26 cellular contexts compared by ENCODE assay signal in genomic region chr17:18327556-18327955, GRCh38. TPM values are rescaled to one million over a fixed set of nuclear protein-coding genes. Genes with fewer than 3 reads are reported as not detected.
"Had no signal": no experiment of that assay in that cellular context is flagged by ENCODE, and none has a peak within 500 bp of the region (broad histone marks: within the 10 kb centered on the region; RNA-seq: fewer than 3 reads in every experiment).

No MANE protein-coding gene starts in this region.

- H3K79me2 ChIP-seq: hepatocyte had no signal

- H3K4me3 ChIP-seq: colonic mucosa, hepatocyte, neural progenitor cell, psoas muscle, skin epidermis, stomach, upper lobe of left lung had no signal

- H3K9me3 ChIP-seq: colonic mucosa, psoas muscle, stomach, upper lobe of left lung had no signal

- H2AFZ ChIP-seq: hepatocyte, neural progenitor cell had no signal

- H3K27ac ChIP-seq: brain microvascular endothelial cell, colonic mucosa, epithelial cell of prostate, hepatocyte, neural progenitor cell, psoas muscle, stomach, upper lobe of left lung had no signal

- H3K36me3 ChIP-seq: neural progenitor cell had no signal

- DNase-seq: activated CD4-positive, alpha-beta memory T cell treated with anti-CD3 and anti-CD28 coated beads, Interleukin-2, amount 10 ng/mL, durations not matched to agents 7 days and 5 days; activated CD4-positive, alpha-beta T cell treated with anti-CD3 and anti-CD28 coated beads for 48 hours; activated CD4-positive, CD25-positive, alpha-beta regulatory T cell; activated effector memory CD4-positive, alpha-beta T cell treated with Interleukin-2 at 50 U/mL for 16 hours; activated naive CD4-positive, alpha-beta T cell treated with anti-CD3 and anti-CD28 coated beads, Interleukin-2, amount 50 U/mL, for 16 hours; activated T-cell treated with anti-CD3 and anti-CD28 coated beads, Interleukin-2, amount 50 U/mL, for 1 hour; brain microvascular endothelial cell; colonic mucosa; endodermal cell; foreskin fibroblast; mesenchymal stem cell; naive thymus-derived CD4-positive, alpha-beta T cell; psoas muscle; right cardiac atrium; stomach; T-helper 1 cell; T-helper 9 cell; upper lobe of left lung had no signal

- H3K27me3 ChIP-seq: brain microvascular endothelial cell, colonic mucosa, hepatocyte, neural progenitor cell, stomach, upper lobe of left lung had no signal

- H3K4me2 ChIP-seq: hepatocyte, neural progenitor cell had no signal

- H3K4me1 ChIP-seq: colonic mucosa, neural progenitor cell, psoas muscle, upper lobe of left lung had no signal

- ATAC-seq: naive thymus-derived CD4-positive, alpha-beta T cell; psoas muscle; right cardiac atrium had no signal

RNA-seq across cellular contexts. Expression of gene EVPLL, which starts 50.0 kb away (rescaled TPM):
- total RNA-seq: activated CD4-positive, alpha-beta memory T cell treated with anti-CD3 and anti-CD28 coated beads, Interleukin-2, amount 10 ng/mL, durations not matched to agents 7 days and 5 days; aorta; endodermal cell; glomerular endothelial cell; hepatocyte; naive thymus-derived CD4-positive, alpha-beta T cell; osteocyte; psoas muscle; right cardiac atrium; temporal lobe had no signal
